Comparison of ENCODE assay signal across 13 cellular contexts in the genomic region with DNA sequence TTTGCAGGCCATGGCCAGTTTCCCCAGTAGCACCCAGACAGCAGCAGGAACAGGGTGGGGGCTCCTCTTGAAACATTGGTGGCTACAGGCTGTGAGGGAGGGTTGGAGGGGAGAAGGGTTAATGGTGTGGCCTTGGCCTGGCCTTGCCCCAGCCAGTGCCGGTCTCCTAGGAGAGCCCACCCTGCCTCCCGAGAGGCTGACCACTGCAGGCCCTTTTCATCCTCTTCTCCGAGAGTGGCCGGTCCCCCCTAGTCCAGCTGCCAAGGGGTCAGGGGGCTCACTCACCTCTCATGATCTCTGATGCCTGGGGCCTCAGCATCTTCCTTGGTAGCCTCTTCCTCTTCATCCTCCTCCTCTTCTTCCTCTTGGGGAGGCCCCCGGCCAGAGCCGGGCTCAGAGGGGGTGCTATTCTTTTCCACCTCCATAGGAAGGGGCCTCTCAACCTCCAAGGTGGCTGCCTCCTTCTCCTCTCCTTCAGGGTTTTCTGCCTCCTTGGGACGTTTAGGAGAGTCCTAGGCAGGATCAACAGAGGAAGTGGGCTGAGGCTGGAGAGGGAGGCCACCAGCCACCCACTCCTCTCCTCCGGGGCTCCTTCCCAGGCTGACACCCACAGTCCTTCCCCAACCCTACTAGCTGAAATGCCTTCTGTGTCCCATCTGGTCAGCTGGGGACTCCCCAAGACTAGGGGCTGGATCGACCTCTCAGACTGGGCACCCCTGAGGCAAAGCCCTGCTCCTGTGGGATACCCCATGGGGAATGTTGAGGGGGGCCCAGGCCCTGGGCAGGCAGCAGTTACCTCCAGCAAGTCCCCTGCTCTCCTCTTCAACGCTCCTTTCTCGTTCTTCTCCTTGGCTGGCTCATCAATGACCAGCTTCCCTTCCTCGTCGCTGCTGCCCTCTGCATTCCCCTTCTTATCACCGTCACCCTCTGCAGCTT. TPM values are rescaled to one million over a fixed set of nuclear protein-coding genes. Genes with fewer than 3 reads are reported as not detected.
DNase-seq lines count a peak whose midpoint lies in the region; ATAC-seq and TF ChIP-seq lines count a peak whose summit lies in the region.
"Had no signal": no experiment of that assay in that cellular context is flagged by ENCODE, and none has a peak within 500 bp of the region (broad histone marks: within the 10 kb centered on the region; RNA-seq: fewer than 3 reads in every experiment).

No MANE protein-coding gene starts in this region.

- H3K27me3 Mint-ChIP-seq in activated CD4-positive, alpha-beta T cell treated with anti-CD3 and anti-CD28 coated beads, Interleukin-2, amount 10 ng/mL, durations not matched to agents 24 days and 14 days, result no peaks in the 10 kb centered on the region
- no peaks in the 10 kb centered on the region for H3K27me3 Mint-ChIP-seq in activated CD4-positive, alpha-beta T cell treated with anti-CD3 and anti-CD28 coated beads, Interleukin-2, amount 10 ng/mL, durations not matched to agents 7 days and 5 days
- peaks cover 6% of the 10 kb centered on the region for H3K27me3 Mint-ChIP-seq in HFFc6 (ENCODE audit: insufficient read depth)
- no peaks in the 10 kb centered on the region for H3K27me3 Mint-ChIP-seq in activated naive CD8-positive, alpha-beta T cell treated with anti-CD3 and anti-CD28 coated beads, Interleukin-2, amount 10 ng/mL, durations not matched to agents 7 days and 5 days
- H3K27me3 Mint-ChIP-seq in nephron (ENCODE audit: low read depth), result no peaks in the 10 kb centered on the region
- H3K27me3 Mint-ChIP-seq in glutamatergic neuron (ENCODE audit: unreplicated experiment), result peaks cover 11% of the 10 kb centered on the region

- POLR2A ChIA-PET in activated CD4-positive, alpha-beta T cell treated with anti-CD3 and anti-CD28 coated beads, Interleukin-2, amount 10 ng/mL, durations not matched to agents 7 days and 5 days (lab: Charles Lee), result interaction anchor here (1.3 kb wide), 1 partner anchor 7 kb away, joined by 3 read pairs; the partner anchor contains the start of gene HDGF
- POLR2A ChIA-PET in activated naive CD8-positive, alpha-beta T cell treated with anti-CD3 and anti-CD28 coated beads, Interleukin-2, amount 10 ng/mL, durations not matched to agents 7 days and 5 days (lab: Charles Lee), result interaction anchor here (3.9 kb wide), 1 partner anchor 8 kb away, joined by 69 read pairs; the partner anchor contains the start of gene HDGF

- ATAC-seq in activated naive CD8-positive, alpha-beta T cell treated with anti-CD3 and anti-CD28 coated beads, Interleukin-2, amount 10 ng/mL, durations not matched to agents 7 days and 5 days (ENCODE audit: low read depth), result no peak
- ATAC-seq: esophagus mucosa had no signal

- in situ Hi-C loops in KBM-7 (cut with MboI; ENCODE audit: low pct_unique_long_range_greater_than_20kb, low sequenced_read_pairs), result no loop called here

- H3K4me3 Mint-ChIP-seq in activated CD4-positive, alpha-beta T cell treated with anti-CD3 and anti-CD28 coated beads, Interleukin-2, amount 10 ng/mL, durations not matched to agents 24 days and 14 days, result no peak overlapping the region
- no peak overlapping the region for H3K4me3 Mint-ChIP-seq in activated CD4-positive, alpha-beta T cell treated with anti-CD3 and anti-CD28 coated beads, Interleukin-2, amount 10 ng/mL, durations not matched to agents 7 days and 5 days
- H3K4me3 Mint-ChIP-seq in HFFc6 (no peak overlapping the region), nephron (no peak overlapping the region), glutamatergic neuron (ENCODE audit: unreplicated experiment) (no peak overlapping the region)
- no peak overlapping the region for H3K4me3 Mint-ChIP-seq in activated naive CD8-positive, alpha-beta T cell treated with anti-CD3 and anti-CD28 coated beads, Interleukin-2, amount 10 ng/mL, durations not matched to agents 7 days and 5 days

- peaks cover 63% of the 10 kb centered on the region for H3K36me3 Mint-ChIP-seq in activated CD4-positive, alpha-beta T cell treated with anti-CD3 and anti-CD28 coated beads, Interleukin-2, amount 10 ng/mL, durations not matched to agents 24 days and 14 days (ENCODE audit: low read depth)
- H3K36me3 Mint-ChIP-seq in activated CD4-positive, alpha-beta T cell treated with anti-CD3 and anti-CD28 coated beads, Interleukin-2, amount 10 ng/mL, durations not matched to agents 7 days and 5 days (ENCODE audit: low read depth), result peaks cover 61% of the 10 kb centered on the region
- H3K36me3 Mint-ChIP-seq in HFFc6 (ENCODE audit: low read depth) (peaks cover 43% of the 10 kb centered on the region), nephron (ENCODE audit: low read depth) (peaks cover 22% of the 10 kb centered on the region), glutamatergic neuron (ENCODE audit: unreplicated experiment) (no peaks in the 10 kb centered on the region)
- peaks cover 26% of the 10 kb centered on the region for H3K36me3 Mint-ChIP-seq in activated naive CD8-positive, alpha-beta T cell treated with anti-CD3 and anti-CD28 coated beads, Interleukin-2, amount 10 ng/mL, durations not matched to agents 7 days and 5 days

- no peaks in the 10 kb centered on the region for H3K9me3 Mint-ChIP-seq in activated CD4-positive, alpha-beta T cell treated with anti-CD3 and anti-CD28 coated beads, Interleukin-2, amount 10 ng/mL, durations not matched to agents 24 days and 14 days
- H3K9me3 Mint-ChIP-seq in activated CD4-positive, alpha-beta T cell treated with anti-CD3 and anti-CD28 coated beads, Interleukin-2, amount 10 ng/mL, durations not matched to agents 7 days and 5 days, result no peaks in the 10 kb centered on the region
- H3K9me3 Mint-ChIP-seq in HFFc6 (no peaks in the 10 kb centered on the region), nephron (no peaks in the 10 kb centered on the region), glutamatergic neuron (ENCODE audit: unreplicated experiment) (peaks cover 10% of the 10 kb centered on the region)
- no peaks in the 10 kb centered on the region for H3K9me3 Mint-ChIP-seq in activated naive CD8-positive, alpha-beta T cell treated with anti-CD3 and anti-CD28 coated beads, Interleukin-2, amount 10 ng/mL, durations not matched to agents 7 days and 5 days

- H3K27ac Mint-ChIP-seq in activated CD4-positive, alpha-beta T cell treated with anti-CD3 and anti-CD28 coated beads, Interleukin-2, amount 10 ng/mL, durations not matched to agents 24 days and 14 days, result peak overlapping the region; percentile 68
- no peak overlapping the region for H3K27ac Mint-ChIP-seq in activated CD4-positive, alpha-beta T cell treated with anti-CD3 and anti-CD28 coated beads, Interleukin-2, amount 10 ng/mL, durations not matched to agents 7 days and 5 days
- H3K27ac Mint-ChIP-seq in HFFc6 (peak overlapping the region; percentile 67), nephron (peak overlapping the region; percentile 21 to 96 (median 73)), glutamatergic neuron (ENCODE audit: unreplicated experiment) (no peak overlapping the region)
- H3K27ac Mint-ChIP-seq in activated naive CD8-positive, alpha-beta T cell treated with anti-CD3 and anti-CD28 coated beads, Interleukin-2, amount 10 ng/mL, durations not matched to agents 7 days and 5 days, result peak overlapping the region; percentile 18

- DNase-seq in activated CD4-positive, alpha-beta T cell treated with anti-CD3 and anti-CD28 coated beads, Interleukin-2, amount 10 ng/mL, durations not matched to agents 24 days and 14 days, result peak; percentile 60
- no peak for DNase-seq in activated CD4-positive, alpha-beta T cell treated with anti-CD3 and anti-CD28 coated beads, Interleukin-2, amount 10 ng/mL, durations not matched to agents 7 days and 5 days
- DNase-seq in HFFc6 (no peak), glutamatergic neuron (no peak), KBM-7 (no peak), DMS114 treated with DMSO at 0.1 percent for 48 hours (lab: John Stamatoyannopoulos, UW; ENCODE audit: unreplicated experiment) (no peak)
- no peak for DNase-seq in activated naive CD8-positive, alpha-beta T cell treated with anti-CD3 and anti-CD28 coated beads, Interleukin-2, amount 10 ng/mL, durations not matched to agents 7 days and 5 days
- DNase-seq: activated CD4-positive, CD25-positive, alpha-beta regulatory T cell treated with anti-CD3 and anti-CD28 coated beads, Interleukin-2, amount 50 U/mL, for 72 hours; hypothalamus; occipital lobe; testis had no signal

- peaks cover 41% of the 10 kb centered on the region for H3K4me1 Mint-ChIP-seq in activated CD4-positive, alpha-beta T cell treated with anti-CD3 and anti-CD28 coated beads, Interleukin-2, amount 10 ng/mL, durations not matched to agents 24 days and 14 days
- H3K4me1 Mint-ChIP-seq in activated CD4-positive, alpha-beta T cell treated with anti-CD3 and anti-CD28 coated beads, Interleukin-2, amount 10 ng/mL, durations not matched to agents 7 days and 5 days, result peaks cover 74% of the 10 kb centered on the region
- H3K4me1 Mint-ChIP-seq in HFFc6 (ENCODE audit: low read depth) (peaks cover 56% of the 10 kb centered on the region), nephron (peaks cover 60% of the 10 kb centered on the region), glutamatergic neuron (ENCODE audit: low read depth, unreplicated experiment) (peaks cover 29% of the 10 kb centered on the region)
- peaks cover 46% of the 10 kb centered on the region for H3K4me1 Mint-ChIP-seq in activated naive CD8-positive, alpha-beta T cell treated with anti-CD3 and anti-CD28 coated beads, Interleukin-2, amount 10 ng/mL, durations not matched to agents 7 days and 5 days

- CTCF ChIA-PET in activated CD4-positive, alpha-beta T cell treated with anti-CD3 and anti-CD28 coated beads, Interleukin-2, amount 10 ng/mL, durations not matched to agents 7 days and 5 days (lab: Charles Lee), result interaction anchor here (5.6 kb wide), 1 partner anchor 16 kb away, joined by 63 read pairs; the partner anchor contains the start of genes ISG20L2 and METTL25B

- intact Hi-C loops in activated CD4-positive, alpha-beta T cell treated with anti-CD3 and anti-CD28 coated beads, Interleukin-2, amount 10 ng/mL, durations not matched to agents 24 days and 14 days (cut with micrococcal nuclease), result loop anchor here (5.0 kb wide), 1 partner anchor 74 kb away; the partner anchor contains the start of gene SH2D2A

- TF ChIP-seq CTCF in HFFc6 (IDR thresholded peaks at IDR 0.05), result no peak
- no peak for TF ChIP-seq CTCF in nephron (IDR thresholded peaks at IDR 0.05; ENCODE audit: unreplicated experiment in 3 of 3)
- TF ChIP-seq CTCF in glutamatergic neuron (IDR thresholded peaks at IDR 0.05; ENCODE audit: partially characterized antibody, unreplicated experiment), result no peak

RNA-seq across cellular contexts. Expression of gene MRPL24, which starts 2.7 kb away (rescaled TPM):
- 134 and 135 TPM in 2 replicates for total RNA-seq in activated CD4-positive, alpha-beta T cell treated with anti-CD3 and anti-CD28 coated beads, Interleukin-2, amount 10 ng/mL, durations not matched to agents 24 days and 14 days
- total RNA-seq in activated CD4-positive, alpha-beta T cell treated with anti-CD3 and anti-CD28 coated beads, Interleukin-2, amount 10 ng/mL, durations not matched to agents 7 days and 5 days, result 10 to 100 TPM; 50.4 to 54.7 TPM
- 10 to 100 TPM; 82.5 to 93.7 (median 86.8) TPM for total RNA-seq in HFFc6 (2021; fragmentation: NEBNext Ultra II Directional; extraction: Animal tissue kit (Norgen Biotek cat#: 25700))
- 10 to 100 TPM; 45.0 to 51.1 TPM for total RNA-seq in activated naive CD8-positive, alpha-beta T cell treated with anti-CD3 and anti-CD28 coated beads, Interleukin-2, amount 10 ng/mL, durations not matched to agents 7 days and 5 days
- 25.1 TPM for total RNA-seq in glutamatergic neuron (ENCODE audit: unreplicated experiment)

RNA-seq across cellular contexts. Expression of gene HDGF, which starts 7.8 kb away (rescaled TPM):
- 360 and 367 TPM in 2 replicates for total RNA-seq in activated CD4-positive, alpha-beta T cell treated with anti-CD3 and anti-CD28 coated beads, Interleukin-2, amount 10 ng/mL, durations not matched to agents 24 days and 14 days
- 100 to 1,000 TPM; 288 to 301 TPM for total RNA-seq in activated CD4-positive, alpha-beta T cell treated with anti-CD3 and anti-CD28 coated beads, Interleukin-2, amount 10 ng/mL, durations not matched to agents 7 days and 5 days
- 100 to 1,000 TPM; 229 to 324 (median 315) TPM for total RNA-seq in HFFc6 (2021; fragmentation: NEBNext Ultra II Directional; extraction: Animal tissue kit (Norgen Biotek cat#: 25700))
- 100 to 1,000 TPM; 186 to 196 TPM for total RNA-seq in activated naive CD8-positive, alpha-beta T cell treated with anti-CD3 and anti-CD28 coated beads, Interleukin-2, amount 10 ng/mL, durations not matched to agents 7 days and 5 days
- total RNA-seq in glutamatergic neuron (ENCODE audit: unreplicated experiment), result 147 TPM

RNA-seq across cellular contexts. Expression of gene ISG20L2, which starts 15.1 kb away (rescaled TPM):
- 75.4 and 83.1 TPM in 2 replicates for total RNA-seq in activated CD4-positive, alpha-beta T cell treated with anti-CD3 and anti-CD28 coated beads, Interleukin-2, amount 10 ng/mL, durations not matched to agents 24 days and 14 days
- 10 to 100 TPM; 47.0 to 58.0 TPM for total RNA-seq in activated CD4-positive, alpha-beta T cell treated with anti-CD3 and anti-CD28 coated beads, Interleukin-2, amount 10 ng/mL, durations not matched to agents 7 days and 5 days
- 10 to 100 TPM; 16.2 to 26.9 (median 20.6) TPM for total RNA-seq in HFFc6 (2021; fragmentation: NEBNext Ultra II Directional; extraction: Animal tissue kit (Norgen Biotek cat#: 25700))
- total RNA-seq in activated naive CD8-positive, alpha-beta T cell treated with anti-CD3 and anti-CD28 coated beads, Interleukin-2, amount 10 ng/mL, durations not matched to agents 7 days and 5 days, result 10 to 100 TPM; 44.1 to 47.1 TPM
- total RNA-seq in glutamatergic neuron (ENCODE audit: unreplicated experiment), result 32.6 TPM

RNA-seq across cellular contexts. Expression of gene METTL25B, which starts 15.4 kb away (rescaled TPM):
- total RNA-seq in activated CD4-positive, alpha-beta T cell treated with anti-CD3 and anti-CD28 coated beads, Interleukin-2, amount 10 ng/mL, durations not matched to agents 24 days and 14 days, result 35.9 and 40.5 TPM in 2 replicates
- total RNA-seq in activated CD4-positive, alpha-beta T cell treated with anti-CD3 and anti-CD28 coated beads, Interleukin-2, amount 10 ng/mL, durations not matched to agents 7 days and 5 days, result 10 to 100 TPM; 26.2 to 29.7 TPM
- total RNA-seq in HFFc6 (2021; fragmentation: NEBNext Ultra II Directional; extraction: Animal tissue kit (Norgen Biotek cat#: 25700)), result 10 to 100 TPM; 11.2 to 16.0 (median 13.9) TPM
- total RNA-seq in activated naive CD8-positive, alpha-beta T cell treated with anti-CD3 and anti-CD28 coated beads, Interleukin-2, amount 10 ng/mL, durations not matched to agents 7 days and 5 days, result 10 to 100 TPM; 34.6 to 35.1 TPM
- total RNA-seq in glutamatergic neuron (ENCODE audit: unreplicated experiment), result 27.1 TPM

RNA-seq across cellular contexts. Expression of gene PRCC, which starts 23.7 kb away (rescaled TPM):
- total RNA-seq in activated CD4-positive, alpha-beta T cell treated with anti-CD3 and anti-CD28 coated beads, Interleukin-2, amount 10 ng/mL, durations not matched to agents 24 days and 14 days, result 106 and 120 TPM in 2 replicates
- total RNA-seq in activated CD4-positive, alpha-beta T cell treated with anti-CD3 and anti-CD28 coated beads, Interleukin-2, amount 10 ng/mL, durations not matched to agents 7 days and 5 days, result 10 to 100 TPM; 70.6 to 87.7 TPM
- total RNA-seq in HFFc6 (2021; fragmentation: NEBNext Ultra II Directional; extraction: Animal tissue kit (Norgen Biotek cat#: 25700)), result 10 to 100 TPM; 67.0 to 79.3 (median 71.5) TPM
- 10 to 100 TPM; 65.7 to 76.0 TPM for total RNA-seq in activated naive CD8-positive, alpha-beta T cell treated with anti-CD3 and anti-CD28 coated beads, Interleukin-2, amount 10 ng/mL, durations not matched to agents 7 days and 5 days
- total RNA-seq in glutamatergic neuron (ENCODE audit: unreplicated experiment), result 88.8 TPM

Comparison
In these comparisons a context has a peak if more than half of its experiments do, and no peak if none do; other contexts are left out.
1. H3K27ac Mint-ChIP-seq: peak in activated CD4-positive, alpha-beta T cell treated with anti-CD3 and anti-CD28 coated beads, Interleukin-2, amount 10 ng/mL, durations not matched to agents 24 days and 14 days (single experiment), HFFc6 (single experiment), activated naive CD8-positive, alpha-beta T cell treated with anti-CD3 and anti-CD28 coated beads, Interleukin-2, amount 10 ng/mL, durations not matched to agents 7 days and 5 days (single experiment) and nephron (3 of 3); none in activated CD4-positive, alpha-beta T cell treated with anti-CD3 and anti-CD28 coated beads, Interleukin-2, amount 10 ng/mL, durations not matched to agents 7 days and 5 days (single experiment) and glutamatergic neuron (single experiment).